18 cellular contexts compared by ENCODE assay signal in genomic region chr6:89492025-89492640, GRCh38. TPM values are rescaled to one million over a fixed set of nuclear protein-coding genes. Genes with fewer than 3 reads are reported as not detected.
DNase-seq lines count a peak whose midpoint lies in the region; ATAC-seq and TF ChIP-seq lines count a peak whose summit lies in the region.
"Had no signal": no experiment of that assay in that cellular context is flagged by ENCODE, and none has a peak within 500 bp of the region (broad histone marks: within the 10 kb centered on the region; RNA-seq: fewer than 3 reads in every experiment).

No MANE protein-coding gene starts in this region.

- no peaks in the 10 kb centered on the region for H3K27me3 ChIP-seq in upper lobe of right lung
- H3K27me3 ChIP-seq: right atrium auricular region had no signal

- H3K4me3 ChIP-seq in upper lobe of right lung, result no peak overlapping the region
- H3K4me3 ChIP-seq: GM23248, right atrium auricular region had no signal

- H3K9me3 ChIP-seq in upper lobe of right lung, result no peaks in the 10 kb centered on the region
- H3K9me3 ChIP-seq: right atrium auricular region had no signal

- ATAC-seq in upper lobe of right lung (peak; percentile 45), GM19023 (IDR thresholded peaks at IDR 0.05; ENCODE audit: unreplicated experiment) (no peak)
- ATAC-seq: left ventricle myocardium superior, Panc1, SK-N-SH treated with all-trans-retinoic acid at 6 μM for 48 hours had no signal

- H3K36me3 ChIP-seq in upper lobe of right lung, result no peaks in the 10 kb centered on the region
- H3K36me3 ChIP-seq: right atrium auricular region had no signal

- H3K27ac ChIP-seq in upper lobe of right lung, result no peak overlapping the region
- H3K27ac ChIP-seq: GM23248, right atrium auricular region had no signal

- intact Hi-C loops in upper lobe of right lung (cut with DNase I), result no loop called here

- TF ChIP-seq CTCF in upper lobe of right lung (IDR thresholded peaks at IDR 0.05), result no peak

- DNase-seq in NCI-H1092 (lab: John Stamatoyannopoulos, UW) (peak; percentile 34), NCI-H2081 treated with DMSO at 0.1 percent for 48 hours (lab: John Stamatoyannopoulos, UW) (peak; percentile 49), SHP77 (lab: John Stamatoyannopoulos, UW) (peak; percentile 22 to 29), upper lobe of right lung (no peak), SIG-M5 (lab: John Stamatoyannopoulos, UW) (no peak), HK-2 (ENCODE audit: unreplicated experiment) (no peak)
- DNase-seq: activated naive CD8-positive, alpha-beta T cell treated with anti-CD3 and anti-CD28 coated beads for 36 hours; AML-193; COR-L47; GM23248; Kasumi-1; left ventricle myocardium superior; NCI-H1436 treated with DMSO at 0.1 percent for 48 hours; occipital lobe had no signal

- no peaks in the 10 kb centered on the region for H3K4me1 ChIP-seq in upper lobe of right lung
- H3K4me1 ChIP-seq: right atrium auricular region had no signal

RNA-seq across cellular contexts. Expression of gene ANKRD6, which starts 59.2 kb away (rescaled TPM):
- total RNA-seq in upper lobe of right lung, result 20.2 TPM

Comparison
In these comparisons a context has a peak if more than half of its experiments do, and no peak if none do; other contexts are left out.
1. DNase-seq: peak in NCI-H1092 (single experiment), NCI-H2081 treated with DMSO at 0.1 percent for 48 hours (single experiment) and SHP77 (2 of 2); none in upper lobe of right lung (single experiment), SIG-M5 (single experiment) and HK-2 (single experiment).